1 cellular context compared by ENCODE assay signal in the genomic region with DNA sequence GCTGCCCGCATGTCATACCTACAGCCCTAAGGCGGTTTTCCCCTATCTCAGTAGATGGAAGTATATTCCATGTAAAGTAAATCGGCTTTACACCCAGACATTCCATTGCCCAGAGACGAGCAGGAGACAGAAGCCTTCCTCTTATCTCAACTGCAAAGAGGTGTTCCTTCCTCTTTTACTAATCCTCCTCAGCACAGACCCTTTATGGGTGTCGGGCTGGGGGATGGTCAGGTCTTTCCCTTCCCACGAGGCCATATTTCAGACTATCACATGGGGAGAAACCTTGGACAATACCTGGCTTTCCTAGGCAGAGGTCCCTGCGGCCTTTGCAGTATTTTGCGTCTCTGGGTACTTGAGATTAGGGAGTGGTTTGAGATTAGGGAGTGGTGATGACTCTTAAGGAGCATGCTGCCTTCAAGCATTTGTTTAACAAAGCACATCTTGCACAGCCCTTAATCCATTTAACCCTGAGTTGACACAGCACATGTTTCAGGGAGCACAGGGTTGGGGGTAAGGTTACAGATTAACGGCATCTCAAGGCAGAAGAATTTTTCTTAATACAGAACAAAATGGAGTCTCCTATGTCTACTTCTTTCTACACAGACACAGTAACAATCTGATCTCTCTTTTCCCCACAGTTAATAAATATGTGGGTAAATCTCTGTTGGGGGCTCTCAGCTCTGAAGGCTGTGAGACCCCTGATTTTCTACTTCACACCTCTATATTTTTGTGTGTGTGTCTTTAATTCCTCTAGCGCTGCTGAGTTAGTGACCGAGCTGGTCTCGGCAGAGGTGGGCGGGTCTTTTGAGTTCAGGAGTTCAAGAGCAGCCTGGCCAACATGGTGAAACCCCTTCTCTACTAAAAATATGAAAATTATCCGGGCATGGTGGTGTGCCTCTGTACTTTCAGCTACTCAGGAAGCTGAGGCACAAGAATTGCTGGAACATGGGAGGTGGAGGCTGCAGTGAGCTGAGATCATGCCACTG.
TF ChIP-seq lines count a peak whose summit lies in the region.
"Not testable (repeated sequence)": the region's sequence is repeated elsewhere in the genome, so short reads cannot be mapped to it uniquely, and the experiment has no call there.

No MANE protein-coding gene starts in this region.

TF ChIP-seq in K562, 482 proteins besides CTCF, POLR2A, EP300 and RAD21 (continued from another document and continues in another):
- TF ChIP-seq ZNF592 (IDR thresholded peaks at IDR 0.05) (peak; percentile 89), ZNF175 (CRISPR knock-in tag; IDR thresholded peaks at IDR 0.05; ENCODE audit: low read depth) (0 out of 2 replicates have a peak, but pooled peaks have one; percentile 44), NCOR1 (IDR thresholded peaks at IDR 0.05) (peak; percentile 62), ZBTB17 (CRISPR knock-in tag; IDR thresholded peaks at IDR 0.05) (0 out of 2 replicates have a peak, but pooled peaks have one; percentile 61), NONO (IDR thresholded peaks at IDR 0.05; ENCODE audit: low read depth in 2 of 2, low read length in 1 of 2) (0 out of 4 replicates have a peak, but pooled peaks of 1 of the 2 experiments have one; percentile 14), MTA3 (IDR thresholded peaks at IDR 0.05; ENCODE audit: borderline replicate concordance) (peak; percentile 50; the same call in 1 of the 2 replicates), CXXC5 (CRISPR knock-in tag; IDR thresholded peaks at IDR 0.05) (peak; percentile 50; the same call in 1 of the 2 replicates), SMARCE1 (IDR thresholded peaks at IDR 0.05) (peak; percentile 58; the same call in 1 of the 2 replicates), LEF1 (IDR thresholded peaks at IDR 0.05) (peak; percentile 74), TCF3 (CRISPR knock-in tag; IDR thresholded peaks at IDR 0.05) (peak; percentile 80; the same call in 1 of the 2 replicates), SMAD4 (CRISPR knock-in tag; conservative IDR thresholded peaks at IDR 0.05) (peak; percentile 85), L3MBTL2 (IDR thresholded peaks at IDR 0.05) (peak; percentile 76), DPF2 (IDR thresholded peaks at IDR 0.05) (peak; percentile 41; the same call in 1 of the 2 replicates), ZBTB33 (CRISPR knock-in tag; IDR thresholded peaks at IDR 0.05) (peak; percentile 31; the same call in 1 of the 2 replicates), DMBX1 (CRISPR knock-in tag; IDR thresholded peaks at IDR 0.05; ENCODE audit: borderline replicate concordance) (peak; percentile 66; the same call in 1 of the 2 replicates), CBFA2T3 (IDR thresholded peaks at IDR 0.05) (peak; percentile 77), TRIM24 (IDR thresholded peaks at IDR 0.05) (peak; percentile 53 to 70; a peak in 2 of 4 replicates), ATF1 (tag; IDR thresholded peaks at IDR 0.05) (0 out of 2 replicates have a peak, but pooled peaks have one; percentile 18), ZEB2 (IDR thresholded peaks at IDR 0.05) (peak; percentile 69; the same call in 1 of the 2 replicates)
- TF ChIP-seq, protein P1, sequence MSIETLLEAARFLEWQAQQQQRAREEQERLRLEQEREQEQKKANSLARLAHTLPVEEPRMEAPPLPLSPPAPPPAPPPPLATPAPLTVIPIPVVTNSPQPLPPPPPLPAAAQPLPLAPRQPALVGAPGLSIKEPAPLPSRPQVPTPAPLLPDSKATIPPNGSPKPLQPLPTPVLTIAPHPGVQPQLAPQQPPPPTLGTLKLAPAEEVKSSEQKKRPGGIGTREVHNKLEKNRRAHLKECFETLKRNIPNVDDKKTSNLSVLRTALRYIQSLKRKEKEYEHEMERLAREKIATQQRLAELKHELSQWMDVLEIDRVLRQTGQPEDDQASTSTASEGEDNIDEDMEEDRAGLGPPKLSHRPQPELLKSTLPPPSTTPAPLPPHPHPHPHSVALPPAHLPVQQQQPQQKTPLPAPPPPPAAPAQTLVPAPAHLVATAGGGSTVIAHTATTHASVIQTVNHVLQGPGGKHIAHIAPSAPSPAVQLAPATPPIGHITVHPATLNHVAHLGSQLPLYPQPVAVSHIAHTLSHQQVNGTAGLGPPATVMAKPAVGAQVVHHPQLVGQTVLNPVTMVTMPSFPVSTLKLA (conservative IDR thresholded peaks at IDR 0.05), result peak in 1 of 2 experiments; percentile 61; a peak in 2 of 4 replicates
- TF ChIP-seq, protein P2, sequence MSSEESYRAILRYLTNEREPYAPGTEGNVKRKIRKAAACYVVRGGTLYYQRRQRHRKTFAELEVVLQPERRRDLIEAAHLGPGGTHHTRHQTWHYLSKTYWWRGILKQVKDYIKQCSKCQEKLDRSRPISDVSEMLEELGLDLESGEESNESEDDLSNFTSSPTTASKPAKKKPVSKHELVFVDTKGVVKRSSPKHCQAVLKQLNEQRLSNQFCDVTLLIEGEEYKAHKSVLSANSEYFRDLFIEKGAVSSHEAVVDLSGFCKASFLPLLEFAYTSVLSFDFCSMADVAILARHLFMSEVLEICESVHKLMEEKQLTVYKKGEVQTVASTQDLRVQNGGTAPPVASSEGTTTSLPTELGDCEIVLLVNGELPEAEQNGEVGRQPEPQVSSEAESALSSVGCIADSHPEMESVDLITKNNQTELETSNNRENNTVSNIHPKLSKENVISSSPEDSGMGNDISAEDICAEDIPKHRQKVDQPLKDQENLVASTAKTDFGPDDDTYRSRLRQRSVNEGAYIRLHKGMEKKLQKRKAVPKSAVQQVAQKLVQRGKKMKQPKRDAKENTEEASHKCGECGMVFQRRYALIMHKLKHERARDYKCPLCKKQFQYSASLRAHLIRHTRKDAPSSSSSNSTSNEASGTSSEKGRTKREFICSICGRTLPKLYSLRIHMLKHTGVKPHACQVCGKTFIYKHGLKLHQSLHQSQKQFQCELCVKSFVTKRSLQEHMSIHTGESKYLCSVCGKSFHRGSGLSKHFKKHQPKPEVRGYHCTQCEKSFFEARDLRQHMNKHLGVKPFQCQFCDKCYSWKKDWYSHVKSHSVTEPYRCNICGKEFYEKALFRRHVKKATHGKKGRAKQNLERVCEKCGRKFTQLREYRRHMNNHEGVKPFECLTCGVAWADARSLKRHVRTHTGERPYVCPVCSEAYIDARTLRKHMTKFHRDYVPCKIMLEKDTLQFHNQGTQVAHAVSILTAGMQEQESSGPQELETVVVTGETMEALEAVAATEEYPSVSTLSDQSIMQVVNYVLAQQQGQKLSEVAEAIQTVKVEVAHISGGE (CRISPR knock-in tag; IDR thresholded peaks at IDR 0.05), result 0 out of 6 replicates have a peak, but pooled peaks of 1 of the 3 experiments have one; percentile 12
- TF ChIP-seq, protein P3, sequence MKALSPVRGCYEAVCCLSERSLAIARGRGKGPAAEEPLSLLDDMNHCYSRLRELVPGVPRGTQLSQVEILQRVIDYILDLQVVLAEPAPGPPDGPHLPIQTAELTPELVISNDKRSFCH (CRISPR knock-in tag; IDR thresholded peaks at IDR 0.05), result not testable (repeated sequence)
- TF ChIP-seq, protein P3 (tag; IDR thresholded peaks at IDR 0.05), result peak; percentile 84; the same call in 1 of the 2 replicates
- TF ChIP-seq, protein P4, sequence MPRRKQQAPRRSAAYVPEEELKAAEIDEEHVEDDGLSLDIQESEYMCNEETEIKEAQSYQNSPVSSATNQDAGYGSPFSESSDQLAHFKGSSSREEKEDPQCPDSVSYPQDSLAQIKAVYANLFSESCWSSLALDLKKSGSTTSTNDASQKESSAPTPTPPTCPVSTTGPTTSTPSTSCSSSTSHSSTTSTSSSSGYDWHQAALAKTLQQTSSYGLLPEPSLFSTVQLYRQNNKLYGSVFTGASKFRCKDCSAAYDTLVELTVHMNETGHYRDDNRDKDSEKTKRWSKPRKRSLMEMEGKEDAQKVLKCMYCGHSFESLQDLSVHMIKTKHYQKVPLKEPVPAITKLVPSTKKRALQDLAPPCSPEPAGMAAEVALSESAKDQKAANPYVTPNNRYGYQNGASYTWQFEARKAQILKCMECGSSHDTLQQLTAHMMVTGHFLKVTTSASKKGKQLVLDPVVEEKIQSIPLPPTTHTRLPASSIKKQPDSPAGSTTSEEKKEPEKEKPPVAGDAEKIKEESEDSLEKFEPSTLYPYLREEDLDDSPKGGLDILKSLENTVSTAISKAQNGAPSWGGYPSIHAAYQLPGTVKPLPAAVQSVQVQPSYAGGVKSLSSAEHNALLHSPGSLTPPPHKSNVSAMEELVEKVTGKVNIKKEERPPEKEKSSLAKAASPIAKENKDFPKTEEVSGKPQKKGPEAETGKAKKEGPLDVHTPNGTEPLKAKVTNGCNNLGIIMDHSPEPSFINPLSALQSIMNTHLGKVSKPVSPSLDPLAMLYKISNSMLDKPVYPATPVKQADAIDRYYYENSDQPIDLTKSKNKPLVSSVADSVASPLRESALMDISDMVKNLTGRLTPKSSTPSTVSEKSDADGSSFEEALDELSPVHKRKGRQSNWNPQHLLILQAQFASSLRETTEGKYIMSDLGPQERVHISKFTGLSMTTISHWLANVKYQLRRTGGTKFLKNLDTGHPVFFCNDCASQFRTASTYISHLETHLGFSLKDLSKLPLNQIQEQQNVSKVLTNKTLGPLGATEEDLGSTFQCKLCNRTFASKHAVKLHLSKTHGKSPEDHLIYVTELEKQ (CRISPR knock-in tag; IDR thresholded peaks at IDR 0.05), result peak; percentile 39; the same call in 1 of the 2 replicates
- TF ChIP-seq, protein P5, sequence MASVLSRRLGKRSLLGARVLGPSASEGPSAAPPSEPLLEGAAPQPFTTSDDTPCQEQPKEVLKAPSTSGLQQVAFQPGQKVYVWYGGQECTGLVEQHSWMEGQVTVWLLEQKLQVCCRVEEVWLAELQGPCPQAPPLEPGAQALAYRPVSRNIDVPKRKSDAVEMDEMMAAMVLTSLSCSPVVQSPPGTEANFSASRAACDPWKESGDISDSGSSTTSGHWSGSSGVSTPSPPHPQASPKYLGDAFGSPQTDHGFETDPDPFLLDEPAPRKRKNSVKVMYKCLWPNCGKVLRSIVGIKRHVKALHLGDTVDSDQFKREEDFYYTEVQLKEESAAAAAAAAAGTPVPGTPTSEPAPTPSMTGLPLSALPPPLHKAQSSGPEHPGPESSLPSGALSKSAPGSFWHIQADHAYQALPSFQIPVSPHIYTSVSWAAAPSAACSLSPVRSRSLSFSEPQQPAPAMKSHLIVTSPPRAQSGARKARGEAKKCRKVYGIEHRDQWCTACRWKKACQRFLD (CRISPR knock-in tag; IDR thresholded peaks at IDR 0.05), result 0 out of 2 replicates have a peak, but pooled peaks have one; percentile 36
- TF ChIP-seq ATF1 (CRISPR knock-in tag; IDR thresholded peaks at IDR 0.05), result not testable (repeated sequence)
